Comparison of ENCODE assay signal across 11 cellular contexts in genomic region chrY:3002190-3002589, GRCh38.
A peak's percentile ranks its signal among the peaks of the same experiment; 100 is the strongest.
DNase-seq lines count a peak whose midpoint lies in the region; ATAC-seq and TF ChIP-seq lines count a peak whose summit lies in the region.
"Had no signal": no experiment of that assay in that cellular context is flagged by ENCODE, and none has a peak within 500 bp of the region (broad histone marks: within the 10 kb centered on the region; RNA-seq: fewer than 3 reads in every experiment).

No MANE protein-coding gene starts in this region.

- DNase-seq in LoVo (ENCODE audit: low spot score) (peak; percentile 34), renal cortical epithelial cell (ENCODE audit: low read depth) (peak; percentile 61), DMS53 treated with DMSO at 0.1 percent for 48 hours (lab: John Stamatoyannopoulos, UW; ENCODE audit: unreplicated experiment) (no peak), lower leg skin (ENCODE audit: low spot score in 2 of 2) (no peak)
- DNase-seq: DMS 273 treated with DMSO at 0.1 percent for 48 hours; kidney glomerular epithelial cell; NCI-H1417 treated with DMSO at 0.1 percent for 48 hours; stimulated activated CD4-positive, alpha-beta T cell treated with anti-CD3 and anti-CD28 coated beads, Interleukin-4, amount 100 ng/mL, for 4 hours had no signal

- TF ChIP-seq CTCF in DOHH2 (IDR thresholded peaks at IDR 0.05; ENCODE audit: low read depth, low read length, poor library complexity, severe bottlenecking) (no peak), lower leg skin (IDR thresholded peaks at IDR 0.05) (no peak)

- H3K4me2 ChIP-seq in DOHH2 (ENCODE audit: low read length) = peak overlapping the region; percentile 97; the same call in 1 of the 2 replicates

- H3K27ac ChIP-seq in DOHH2 (ENCODE audit: low read depth, low read length) (no peak overlapping the region), duodenal mucosa (ENCODE audit: low read depth, low read length) (peak overlapping the region; percentile 51)

- ATAC-seq in HG02642 (IDR thresholded peaks at IDR 0.05; ENCODE audit: poor library complexity, unreplicated experiment) = no peak

- H3K27me3 ChIP-seq in DOHH2 (ENCODE audit: control insufficient read depth, low read length) = no peaks in the 10 kb centered on the region
- H3K27me3 ChIP-seq in duodenal mucosa (ENCODE audit: control insufficient read depth in 1 of 2, insufficient read depth in 2 of 2, low read length in 2 of 2) = no peaks in the 10 kb centered on the region

- H3K9me3 ChIP-seq in DOHH2 (ENCODE audit: control insufficient read depth, insufficient read depth, low read length) (no peaks in the 10 kb centered on the region), duodenal mucosa (ENCODE audit: control insufficient read depth in 1 of 2, low read length in 2 of 2) (no peaks in the 10 kb centered on the region)

- H3K79me2 ChIP-seq in DOHH2 (ENCODE audit: control insufficient read depth, low read length) = no peaks in the 10 kb centered on the region

- no peak for TF ChIP-seq POLR2A in lower leg skin (IDR thresholded peaks at IDR 0.05)

- no peaks in the 10 kb centered on the region for H4K20me1 ChIP-seq in DOHH2 (ENCODE audit: control insufficient read depth, insufficient read depth, low read depth, low read length)

- H3F3A ChIP-seq in DOHH2 (ENCODE audit: control insufficient read depth, insufficient read depth) = no peaks in the 10 kb centered on the region

- intact Hi-C loops in lower leg skin (cut with DNase I; ENCODE audit: low total_unique reads) = no loop called here

- no peaks in the 10 kb centered on the region for H3K9me2 ChIP-seq in DOHH2 (replicated peaks; ENCODE audit: control insufficient read depth, low read length)

- H3K9ac ChIP-seq in duodenal mucosa (ENCODE audit: low read depth in 1 of 2, low read length in 2 of 2) = peak overlapping the region in 1 of 2 donors; percentile 43

- no peak overlapping the region for H3K4me3 ChIP-seq in DOHH2 (ENCODE audit: low read length)
- peak overlapping the region; percentile 86 to 94 for H3K4me3 ChIP-seq in duodenal mucosa (ENCODE audit: low read depth in 1 of 2, low read length in 2 of 2)
- no peak overlapping the region for H3K4me3 ChIP-seq in lower leg skin (ENCODE audit: low read depth, poor library complexity, severe bottlenecking)

- H3K36me3 ChIP-seq in DOHH2 (ENCODE audit: control insufficient read depth, low read length) = no peaks in the 10 kb centered on the region
- H3K36me3 ChIP-seq in duodenal mucosa (ENCODE audit: control insufficient read depth in 1 of 2, insufficient read depth in 2 of 2, low read length in 2 of 2) = no peaks in the 10 kb centered on the region

- peaks cover 53% of the 10 kb centered on the region for H3K4me1 ChIP-seq in DOHH2 (ENCODE audit: control insufficient read depth, low read length)
- peaks cover 21 to 32% of the 10 kb centered on the region in 2 donors for H3K4me1 ChIP-seq in duodenal mucosa (ENCODE audit: control insufficient read depth in 1 of 2, insufficient read depth in 2 of 2, low read length in 2 of 2)

Comparison
In these comparisons a context has a peak if more than half of its experiments do, and no peak if none do; other contexts are left out.
1. H3K4me3 ChIP-seq: peak in duodenal mucosa (2 of 2); none in DOHH2 (single experiment) and lower leg skin (single experiment).
2. DNase-seq: peak in LoVo (single experiment) and renal cortical epithelial cell (single experiment); none in DMS53 treated with DMSO at 0.1 percent for 48 hours (single experiment) and lower leg skin (0 of 2).